In genomic region chr20:11426938-11427337, GRCh38 we compare ENCODE assay signal across 18 cellular contexts.
DNase-seq lines count a peak whose midpoint lies in the region; ATAC-seq and TF ChIP-seq lines count a peak whose summit lies in the region.
"Had no signal": no experiment of that assay in that cellular context is flagged by ENCODE, and none has a peak within 500 bp of the region (broad histone marks: within the 10 kb centered on the region; RNA-seq: fewer than 3 reads in every experiment).

No MANE protein-coding gene starts in this region.

- H3K4me3 Mint-ChIP-seq in H9 (no peak overlapping the region), WTC11 (no peak overlapping the region)
- H3K4me3 Mint-ChIP-seq: B cell had no signal

- no peak for TF ChIP-seq EP300 in ovary (IDR thresholded peaks at IDR 0.05)

- DNase-seq in H9 (no peak), WTC11 (ENCODE audit: low spot score) (no peak), left kidney (ENCODE audit: low read depth, low spot score) (peak; percentile 60), osteoblast (ENCODE audit: insufficient read length, low spot score, missing footprints) (no peak), ovary (no peak)
- DNase-seq: DMS53, GDM1, KG1, NCI-H1105, NCI-H2029 treated with DMSO at 0.1 percent for 48 hours, NCI-H446 treated with DMSO at 0.1 percent for 48 hours, NCI-H526 treated with DMSO at 0.1 percent for 48 hours, PC-3, SHP77 treated with DMSO at 0.1 percent for 48 hours had no signal

- H3K79me1 ChIP-seq in H9 (ENCODE audit: insufficient read depth, low read depth, low read length, poor library complexity, severe bottlenecking): no peaks in the 10 kb centered on the region

- H3K4me2 ChIP-seq in H9 (ENCODE audit: insufficient read depth, insufficient read length, low read length) (no peak overlapping the region), osteoblast (ENCODE audit: insufficient read depth, low read length) (no peak overlapping the region)

- no peak overlapping the region for H3K56ac ChIP-seq in H9 (ENCODE audit: insufficient read length, low read depth, low read length)

- H2BK5ac ChIP-seq in H9 (ENCODE audit: insufficient read length, low read length): no peak overlapping the region

- H3T11ph ChIP-seq in H9 (ENCODE audit: low read length): no peak overlapping the region

- POLR2A ChIA-PET in WTC11 (lab: Charles Lee): no interaction called here

- H3K36me3 Mint-ChIP-seq in H9 (ENCODE audit: insufficient read depth in 1 of 3, low read depth in 3 of 3) (peaks cover 0 to 3% (median 0%) of the 10 kb centered on the region in 3 experiments; a peak in 2 of 7 replicates), WTC11 (no peaks in the 10 kb centered on the region)

- H3K4me1 ChIP-seq in H9 (ENCODE audit: insufficient read depth, low read length) (no peaks in the 10 kb centered on the region; the same call in 1 of the 2 replicates), osteoblast (ENCODE audit: insufficient read depth, low read length) (peaks cover 4% of the 10 kb centered on the region), ovary (ENCODE audit: insufficient read depth) (no peaks in the 10 kb centered on the region)

- whole genome bisulfite sequencing in H9 (ENCODE audit: extremely low coverage, insufficient read length, low lambda C conversion rate): no CpG with 5 or more reads among the region's 3 CpGs
- WGBS in ovary, 3 donors: 34 to 40% (median 38%) methylated on average over 3 of the region's 3 CpGs

- H4K5ac ChIP-seq in H9 (ENCODE audit: insufficient read length, low read depth, low read length): no peak overlapping the region

- H3K27ac ChIP-seq in H9 (ENCODE audit: insufficient read length, low read depth, low read length): no peak overlapping the region
- H3K27ac ChIP-seq in osteoblast (ENCODE audit: low read depth, low read length): no peak overlapping the region
- H3K27ac ChIP-seq in ovary: no peak overlapping the region
- H3K27ac ChIP-seq: SK-N-MC had no signal

- H3K27ac Mint-ChIP-seq in H9: no peak overlapping the region; a peak in 1 of 7 replicates
- H3K27ac Mint-ChIP-seq in WTC11: 0 out of 2 replicates have a peak overlapping the region, but pooled peaks have one; percentile 4
- H3K27ac Mint-ChIP-seq: B cell had no signal

- no peak overlapping the region for H4K8ac ChIP-seq in H9 (replicated peaks; ENCODE audit: insufficient read length, low read depth, low read length)

- ATAC-seq in WTC11 (no peak), HG02759 (IDR thresholded peaks at IDR 0.05; ENCODE audit: unreplicated experiment) (no peak), GM21737 (IDR thresholded peaks at IDR 0.05; ENCODE audit: unreplicated experiment) (no peak)
- ATAC-seq: PC-3 had no signal

- no peak overlapping the region for H2BK20ac ChIP-seq in H9 (ENCODE audit: low read depth, low read length, poor library complexity, severe bottlenecking)

- H3K27me3 Mint-ChIP-seq in H9 (ENCODE audit: low read depth) (no peaks in the 10 kb centered on the region), WTC11 (ENCODE audit: low read depth) (no peaks in the 10 kb centered on the region)
- H3K27me3 Mint-ChIP-seq: B cell had no signal

- no peak overlapping the region for H3K14ac ChIP-seq in H9 (ENCODE audit: insufficient read depth, low read length)

- H2AK5ac ChIP-seq in H9 (ENCODE audit: insufficient read length, low read length): no peak overlapping the region

- H3K4ac ChIP-seq in H9 (ENCODE audit: low read depth, low read length): no peak overlapping the region

- H3K9me3 ChIP-seq in H9 (ENCODE audit: control insufficient read depth, low read depth, low read length): no peaks in the 10 kb centered on the region
- H3K9me3 ChIP-seq in osteoblast (ENCODE audit: low read depth, low read length): no peaks in the 10 kb centered on the region
- H3K9me3 ChIP-seq in ovary: no peaks in the 10 kb centered on the region

- H3K27me3 ChIP-seq in H9 (ENCODE audit: insufficient read depth, low read length) (no peaks in the 10 kb centered on the region), osteoblast (ENCODE audit: insufficient read depth, low read length) (no peaks in the 10 kb centered on the region), ovary (no peaks in the 10 kb centered on the region)

- H2BK120ac ChIP-seq in H9 (ENCODE audit: low read depth, low read length, poor library complexity, severe bottlenecking): no peak overlapping the region

- H2BK12ac ChIP-seq in H9 (ENCODE audit: insufficient read length, low read depth, low read length): no peak overlapping the region

- intact Hi-C loops in ovary (cut with DNase I): no loop called here

- H4K91ac ChIP-seq in H9 (ENCODE audit: insufficient read length, low read depth, low read length): no peak overlapping the region

- H3K4me1 Mint-ChIP-seq in H9: peaks cover 3 to 7% of the 10 kb centered on the region in 2 experiments; a peak in 3 of 4 replicates
- peaks cover 16% of the 10 kb centered on the region for H3K4me1 Mint-ChIP-seq in WTC11
- H3K4me1 Mint-ChIP-seq: B cell had no signal

- H3K9me3 Mint-ChIP-seq in H9 (peaks cover 0 to under 1% of the 10 kb centered on the region in 2 experiments; a peak in 1 of 5 replicates), WTC11 (peaks cover 1% of the 10 kb centered on the region; the same call in 1 of the 2 replicates)

- H3K23ac ChIP-seq in H9 (ENCODE audit: insufficient read length, low read depth, low read length): no peak overlapping the region

- no peak overlapping the region for H3K18ac ChIP-seq in H9 (ENCODE audit: insufficient read length, low read depth, low read length)

- no peak overlapping the region for H2BK15ac ChIP-seq in H9 (ENCODE audit: low read depth, low read length)

- no peaks in the 10 kb centered on the region for H3K23me2 ChIP-seq in H9 (ENCODE audit: insufficient read length, low read depth, low read length, poor library complexity, severe bottlenecking)

- H3K4me3 ChIP-seq in osteoblast (ENCODE audit: insufficient read depth, low read length) (no peak overlapping the region), ovary (no peak overlapping the region)
- H3K4me3 ChIP-seq: SK-N-MC had no signal

- H3K36me3 ChIP-seq in osteoblast (ENCODE audit: insufficient read depth, low read length) (no peaks in the 10 kb centered on the region), ovary (no peaks in the 10 kb centered on the region)

- no peak for TF ChIP-seq POLR2A in ovary (IDR thresholded peaks at IDR 0.05)

- no peak overlapping the region for H3K9ac ChIP-seq in H9 (ENCODE audit: extremely low read depth, insufficient read length, low read length)

- no peak for TF ChIP-seq CTCF in H9 (conservative IDR thresholded peaks at IDR 0.05)
- TF ChIP-seq CTCF in WTC11 (IDR thresholded peaks at IDR 0.05): no peak
- no peak for TF ChIP-seq CTCF in osteoblast (IDR thresholded peaks at IDR 0.05; ENCODE audit: extremely low read depth, low read depth, low read length)
- TF ChIP-seq CTCF in ovary (IDR thresholded peaks at IDR 0.05): no peak

- H3K79me2 ChIP-seq in H9 (ENCODE audit: insufficient read depth, low read length): no peaks in the 10 kb centered on the region
- no peaks in the 10 kb centered on the region for H3K79me2 ChIP-seq in osteoblast (ENCODE audit: insufficient read depth, low read length)

- no peaks in the 10 kb centered on the region for H4K20me1 ChIP-seq in H9 (ENCODE audit: control insufficient read depth, insufficient read depth, insufficient read length)
- no peaks in the 10 kb centered on the region for H4K20me1 ChIP-seq in osteoblast (ENCODE audit: insufficient read depth, low read length)

- H2AFZ ChIP-seq in H9 (ENCODE audit: low read length): peak overlapping the region; percentile 85
- peak overlapping the region; percentile 75 for H2AFZ ChIP-seq in osteoblast (ENCODE audit: low read length)

- CTCF ChIA-PET in WTC11 (lab: Charles Lee): interaction anchor here (0.7 kb wide), 1 partner anchor 36 kb away, joined by 3 read pairs; no protein-coding TSS in a partner anchor

TF ChIP-seq in WTC11, 78 proteins besides CTCF, POLR2A, EP300 and RAD21 (continues in another document):
- TF ChIP-seq CREM (CRISPR knock-in tag; IDR thresholded peaks at IDR 0.05) (no peak), GRHL2 (CRISPR knock-in tag; IDR thresholded peaks at IDR 0.05; ENCODE audit: insufficient replicate concordance, severe bottlenecking) (no peak), ZNF671 (CRISPR knock-in tag; IDR thresholded peaks at IDR 0.05) (no peak), ZNF219 (CRISPR knock-in tag; IDR thresholded peaks at IDR 0.05; ENCODE audit: borderline replicate concordance) (no peak), JUN (CRISPR knock-in tag; IDR thresholded peaks at IDR 0.05) (no peak)
- TF ChIP-seq, protein P1, sequence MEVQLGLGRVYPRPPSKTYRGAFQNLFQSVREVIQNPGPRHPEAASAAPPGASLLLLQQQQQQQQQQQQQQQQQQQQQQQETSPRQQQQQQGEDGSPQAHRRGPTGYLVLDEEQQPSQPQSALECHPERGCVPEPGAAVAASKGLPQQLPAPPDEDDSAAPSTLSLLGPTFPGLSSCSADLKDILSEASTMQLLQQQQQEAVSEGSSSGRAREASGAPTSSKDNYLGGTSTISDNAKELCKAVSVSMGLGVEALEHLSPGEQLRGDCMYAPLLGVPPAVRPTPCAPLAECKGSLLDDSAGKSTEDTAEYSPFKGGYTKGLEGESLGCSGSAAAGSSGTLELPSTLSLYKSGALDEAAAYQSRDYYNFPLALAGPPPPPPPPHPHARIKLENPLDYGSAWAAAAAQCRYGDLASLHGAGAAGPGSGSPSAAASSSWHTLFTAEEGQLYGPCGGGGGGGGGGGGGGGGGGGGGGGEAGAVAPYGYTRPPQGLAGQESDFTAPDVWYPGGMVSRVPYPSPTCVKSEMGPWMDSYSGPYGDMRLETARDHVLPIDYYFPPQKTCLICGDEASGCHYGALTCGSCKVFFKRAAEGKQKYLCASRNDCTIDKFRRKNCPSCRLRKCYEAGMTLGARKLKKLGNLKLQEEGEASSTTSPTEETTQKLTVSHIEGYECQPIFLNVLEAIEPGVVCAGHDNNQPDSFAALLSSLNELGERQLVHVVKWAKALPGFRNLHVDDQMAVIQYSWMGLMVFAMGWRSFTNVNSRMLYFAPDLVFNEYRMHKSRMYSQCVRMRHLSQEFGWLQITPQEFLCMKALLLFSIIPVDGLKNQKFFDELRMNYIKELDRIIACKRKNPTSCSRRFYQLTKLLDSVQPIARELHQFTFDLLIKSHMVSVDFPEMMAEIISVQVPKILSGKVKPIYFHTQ (CRISPR knock-in tag; IDR thresholded peaks at IDR 0.05): no peak
